In genomic region chr17:1375615-1376014, GRCh38 we compare ENCODE assay signal across 2 cellular contexts.
TF ChIP-seq lines count a peak whose summit lies in the region.

No MANE protein-coding gene starts in this region.

TF ChIP-seq in HEK293, 187 proteins besides CTCF, POLR2A, EP300 and RAD21 (continued from another document):
- TF ChIP-seq INSM2 (tag by site-specific recombination; IDR thresholded peaks at IDR 0.05): no peak
- no peak for TF ChIP-seq ZNF157 (tag by site-specific recombination; IDR thresholded peaks at IDR 0.05)
- no peak for TF ChIP-seq ZNF248 (tag by site-specific recombination; IDR thresholded peaks at IDR 0.05)
- TF ChIP-seq ZBTB49 (tag by site-specific recombination; IDR thresholded peaks at IDR 0.05; ENCODE audit: low read depth): no peak
- TF ChIP-seq WT1 (tag by site-specific recombination; IDR thresholded peaks at IDR 0.05): no peak
- no peak for TF ChIP-seq ZNF292 (tag by site-specific recombination; IDR thresholded peaks at IDR 0.05; ENCODE audit: borderline replicate concordance, low read depth)
- no peak for TF ChIP-seq RBAK (tag by site-specific recombination; IDR thresholded peaks at IDR 0.05)
- no peak for TF ChIP-seq ZNF571 (tag by site-specific recombination; IDR thresholded peaks at IDR 0.05)
- no peak for TF ChIP-seq ZNF24 (tag by site-specific recombination; IDR thresholded peaks at IDR 0.05)
- no peak for TF ChIP-seq GLI2 (tag by site-specific recombination; IDR thresholded peaks at IDR 0.05; ENCODE audit: borderline replicate concordance, low read depth)
- TF ChIP-seq ZNF140 (tag by site-specific recombination; IDR thresholded peaks at IDR 0.05): no peak
- no peak for TF ChIP-seq YY1 (tag by site-specific recombination; IDR thresholded peaks at IDR 0.05)
- TF ChIP-seq ZBTB44 (tag by site-specific recombination; IDR thresholded peaks at IDR 0.05): no peak
- no peak for TF ChIP-seq REPIN1 (tag by site-specific recombination; IDR thresholded peaks at IDR 0.05; ENCODE audit: low read depth)
- TF ChIP-seq ZNF16 (tag by site-specific recombination; IDR thresholded peaks at IDR 0.05; ENCODE audit: low read depth): no peak
- TF ChIP-seq PRDM6 (tag by site-specific recombination; IDR thresholded peaks at IDR 0.05): no peak

TF ChIP-seq in SK-N-SH, 30 proteins besides CTCF, POLR2A, EP300 and RAD21:
- TF ChIP-seq IRF3 (IDR thresholded peaks at IDR 0.05; ENCODE audit: low read depth, low read length): no peak
TF ChIP-seq in SK-N-SH: peak in this region for 0.
